ENCODE assay signal across 13 cellular contexts in genomic region chr6:107560657-107561056, GRCh38.
DNase-seq lines count a peak whose midpoint lies in the region; ATAC-seq and TF ChIP-seq lines count a peak whose summit lies in the region.
"Had no signal": no experiment of that assay in that cellular context is flagged by ENCODE, and none has a peak within 500 bp of the region (broad histone marks: within the 10 kb centered on the region; RNA-seq: fewer than 3 reads in every experiment).

No MANE protein-coding gene starts in this region.

- no peak overlapping the region for H2AFZ ChIP-seq in hepatocyte

- no peak overlapping the region for H3K4me3 ChIP-seq in cardiac fibroblast (replicated peaks in 1 of 2; ENCODE audit: low read depth in 2 of 2, low read length in 2 of 2)
- no peak overlapping the region for H3K4me3 ChIP-seq in hepatocyte
- no peak overlapping the region for H3K4me3 ChIP-seq in testis

- no peaks in the 10 kb centered on the region for H3K27me3 ChIP-seq in hepatocyte
- H3K27me3 ChIP-seq in testis: no peaks in the 10 kb centered on the region

- no peaks in the 10 kb centered on the region for H3K9me2 ChIP-seq in hepatocyte (replicated peaks; ENCODE audit: insufficient read depth)

- H3K4me1 Mint-ChIP-seq in stimulated activated effector memory CD8-positive, alpha-beta T cell treated with anti-CD3 and anti-CD28 coated beads, Interleukin-12 subunit alpha, Interleukin-12 subunit beta, amount 100 ng/mL, for 72 hours: no peaks in the 10 kb centered on the region
- H3K4me1 Mint-ChIP-seq in activated T-cell treated with anti-CD3 and anti-CD28 coated beads, Interleukin-2, amount 50 U/mL, for 24 hours (ENCODE audit: low read depth): no peaks in the 10 kb centered on the region

- no peak overlapping the region for H3K4me2 ChIP-seq in hepatocyte

- TF ChIP-seq CTCF in cardiac fibroblast (IDR thresholded peaks at IDR 0.05; ENCODE audit: low read depth, low read length): no peak
- no peak for TF ChIP-seq CTCF in hepatocyte (IDR thresholded peaks at IDR 0.05; ENCODE audit: poor library complexity)
- TF ChIP-seq CTCF in testis (IDR thresholded peaks at IDR 0.05): no peak

- no peaks in the 10 kb centered on the region for H3K9me3 Mint-ChIP-seq in stimulated activated effector memory CD8-positive, alpha-beta T cell treated with anti-CD3 and anti-CD28 coated beads, Interleukin-12 subunit alpha, Interleukin-12 subunit beta, amount 100 ng/mL, for 72 hours
- no peaks in the 10 kb centered on the region for H3K9me3 Mint-ChIP-seq in activated T-cell treated with anti-CD3 and anti-CD28 coated beads, Interleukin-2, amount 50 U/mL, for 24 hours
- H3K9me3 Mint-ChIP-seq: effector memory CD8-positive, alpha-beta T cell had no signal

- WGBS in hepatocyte (ENCODE audit: low lambda C conversion rate, missing lambda C conversion rate): 75% methylated on average over 4 of the region's 4 CpGs
- WGBS in testis, 2 donors: 55 to 60% methylated on average over 4 of the region's 4 CpGs

- no peaks in the 10 kb centered on the region for H3K36me3 ChIP-seq in hepatocyte (replicated peaks; ENCODE audit: insufficient read depth, low read depth)
- no peaks in the 10 kb centered on the region for H3K36me3 ChIP-seq in testis (ENCODE audit: low read depth, missing control alignments)

- no peaks in the 10 kb centered on the region for H3K36me3 Mint-ChIP-seq in stimulated activated effector memory CD8-positive, alpha-beta T cell treated with anti-CD3 and anti-CD28 coated beads, Interleukin-12 subunit alpha, Interleukin-12 subunit beta, amount 100 ng/mL, for 72 hours
- no peaks in the 10 kb centered on the region for H3K36me3 Mint-ChIP-seq in activated T-cell treated with anti-CD3 and anti-CD28 coated beads, Interleukin-2, amount 50 U/mL, for 24 hours (ENCODE audit: low read depth)

- no peak overlapping the region for H3K4me3 Mint-ChIP-seq in stimulated activated effector memory CD8-positive, alpha-beta T cell treated with anti-CD3 and anti-CD28 coated beads, Interleukin-12 subunit alpha, Interleukin-12 subunit beta, amount 100 ng/mL, for 72 hours
- no peak overlapping the region for H3K4me3 Mint-ChIP-seq in activated T-cell treated with anti-CD3 and anti-CD28 coated beads, Interleukin-2, amount 50 U/mL, for 24 hours
- H3K4me3 Mint-ChIP-seq: effector memory CD8-positive, alpha-beta T cell had no signal

- no peaks in the 10 kb centered on the region for H3K79me2 ChIP-seq in hepatocyte

- no peaks in the 10 kb centered on the region for H3K4me1 ChIP-seq in hepatocyte (ENCODE audit: insufficient read depth)
- H3K4me1 ChIP-seq in testis: no peaks in the 10 kb centered on the region

- intact Hi-C loops in testis (cut with DNase I; ENCODE audit: low total_unique reads): no loop called here

- H3K9me3 ChIP-seq in hepatocyte (ENCODE audit: low read depth) (no peaks in the 10 kb centered on the region), testis (no peaks in the 10 kb centered on the region)

- H3K27ac Mint-ChIP-seq in stimulated activated effector memory CD8-positive, alpha-beta T cell treated with anti-CD3 and anti-CD28 coated beads, Interleukin-12 subunit alpha, Interleukin-12 subunit beta, amount 100 ng/mL, for 72 hours: no peak overlapping the region
- H3K27ac Mint-ChIP-seq in activated T-cell treated with anti-CD3 and anti-CD28 coated beads, Interleukin-2, amount 50 U/mL, for 24 hours: no peak overlapping the region
- H3K27ac Mint-ChIP-seq: effector memory CD8-positive, alpha-beta T cell had no signal

- H4K20me1 ChIP-seq in hepatocyte (ENCODE audit: insufficient read depth, poor library complexity, severe bottlenecking): no peaks in the 10 kb centered on the region

- peak overlapping the region; percentile 17 for H3K27ac ChIP-seq in hepatocyte
- H3K27ac ChIP-seq in testis: peak overlapping the region in 1 of 2 donors; percentile 17

- H3K27me3 Mint-ChIP-seq in activated T-cell treated with anti-CD3 and anti-CD28 coated beads, Interleukin-2, amount 50 U/mL, for 24 hours: peaks cover 24% of the 10 kb centered on the region

- DNase-seq in M059J (ENCODE audit: low read depth): peak; percentile 14
- DNase-seq in cardiac fibroblast (ENCODE audit: low read depth in 2 of 2): peak; percentile 20 to 60
- DNase-seq in hepatocyte (ENCODE audit: low spot score): peak; percentile 11
- peak; percentile 21 for DNase-seq in testis
- DNase-seq in stimulated activated effector memory CD8-positive, alpha-beta T cell treated with anti-CD3 and anti-CD28 coated beads, Interleukin-12 subunit alpha, Interleukin-12 subunit beta, amount 100 ng/mL, for 72 hours (ENCODE audit: low spot score in 2 of 2): no peak
- no peak for DNase-seq in OCI-M1 (lab: John Stamatoyannopoulos, UW)
- no peak for DNase-seq in activated T-cell treated with anti-CD3 and anti-CD28 coated beads, Interleukin-2, amount 50 U/mL, for 24 hours
- DNase-seq in DMS79 treated with DMSO at 0.1 percent for 48 hours (lab: John Stamatoyannopoulos, UW): no peak
- DNase-seq: activated naive CD4-positive, alpha-beta T cell treated with anti-CD3 and anti-CD28 coated beads, Interleukin-2, amount 50 U/mL, for 16 hours; effector memory CD8-positive, alpha-beta T cell; NCI-H1048; stimulated activated CD8-positive, alpha-beta memory T cell treated with anti-CD3 and anti-CD28 coated beads, Interleukin-4, amount 100 ng/mL, for 48 hours; T-helper 1 cell had no signal

- TF ChIP-seq POLR2A in testis (IDR thresholded peaks at IDR 0.05): no peak

- ATAC-seq in stimulated activated effector memory CD8-positive, alpha-beta T cell treated with anti-CD3 and anti-CD28 coated beads, Interleukin-12 subunit alpha, Interleukin-12 subunit beta, amount 100 ng/mL, for 72 hours: no peak
- ATAC-seq: effector memory CD8-positive, alpha-beta T cell had no signal

Comparison
In these comparisons a context has a peak if more than half of its experiments do, and no peak if none do; other contexts are left out.
1. DNase-seq: peak in M059J (single experiment), cardiac fibroblast (2 of 2), hepatocyte (single experiment) and testis (single experiment); none in stimulated activated effector memory CD8-positive, alpha-beta T cell treated with anti-CD3 and anti-CD28 coated beads, Interleukin-12 subunit alpha, Interleukin-12 subunit beta, amount 100 ng/mL, for 72 hours (0 of 2), OCI-M1 (single experiment), activated T-cell treated with anti-CD3 and anti-CD28 coated beads, Interleukin-2, amount 50 U/mL, for 24 hours (single experiment) and DMS79 treated with DMSO at 0.1 percent for 48 hours (single experiment).